8 cellular contexts compared by ENCODE assay signal in genomic region chr1:160954158-160955104, GRCh38. TPM values are rescaled to one million over a fixed set of nuclear protein-coding genes. Genes with fewer than 3 reads are reported as not detected.
DNase-seq lines count a peak whose midpoint lies in the region; ATAC-seq lines count a peak whose summit lies in the region.

Gene ITLN2, minus strand, starts transcription at chr1:160954809. Its CDS starts 68 bp downstream, at chr1:160954741.

- peak; percentile 63 for ATAC-seq in HG02798 (IDR thresholded peaks at IDR 0.05; ENCODE audit: poor library complexity, unreplicated experiment)

- DNase-seq in ELR (ENCODE audit: low read depth) (peak; percentile 54), RPMI7951 (ENCODE audit: low read depth) (peak; percentile 36), iPS-NIHi11 (ENCODE audit: low spot score) (peak; percentile 80), NCI-H187 (lab: John Stamatoyannopoulos, UW) (no peak), NCI-H774 (lab: John Stamatoyannopoulos, UW) (no peak)
- DNase-seq in activated naive CD4-positive, alpha-beta T cell treated with Interleukin-2 at 50 U/mL for 16 hours: peak; percentile 39
- DNase-seq in stimulated activated CD8-positive, alpha-beta memory T cell treated with anti-CD3 and anti-CD28 coated beads, Interleukin-12 subunit alpha, Interleukin-12 subunit beta, amount 100 ng/mL, for 1 hour (ENCODE audit: low read depth): peak; percentile 12

RNA-seq across cellular contexts. Expression of gene ITLN2, which starts in this region (rescaled TPM):
- total RNA-seq in RPMI7951 (2014; rRNA removed; shearing (Covaris generic)): not detected in 2 replicates

Comparison
In these comparisons a context has a peak if more than half of its experiments do, and no peak if none do; other contexts are left out.
1. Peak in DNase-seq in RPMI7951; RNA of the gene not detected or under 1 TPM.
2. DNase-seq: peak in ELR (single experiment), activated naive CD4-positive, alpha-beta T cell treated with Interleukin-2 at 50 U/mL for 16 hours (single experiment), iPS-NIHi11 (single experiment) and stimulated activated CD8-positive, alpha-beta memory T cell treated with anti-CD3 and anti-CD28 coated beads, Interleukin-12 subunit alpha, Interleukin-12 subunit beta, amount 100 ng/mL, for 1 hour (single experiment); none in NCI-H187 (0 of 2) and NCI-H774 (single experiment).